ENCODE assay signal across 16 cellular contexts in the genomic region with DNA sequence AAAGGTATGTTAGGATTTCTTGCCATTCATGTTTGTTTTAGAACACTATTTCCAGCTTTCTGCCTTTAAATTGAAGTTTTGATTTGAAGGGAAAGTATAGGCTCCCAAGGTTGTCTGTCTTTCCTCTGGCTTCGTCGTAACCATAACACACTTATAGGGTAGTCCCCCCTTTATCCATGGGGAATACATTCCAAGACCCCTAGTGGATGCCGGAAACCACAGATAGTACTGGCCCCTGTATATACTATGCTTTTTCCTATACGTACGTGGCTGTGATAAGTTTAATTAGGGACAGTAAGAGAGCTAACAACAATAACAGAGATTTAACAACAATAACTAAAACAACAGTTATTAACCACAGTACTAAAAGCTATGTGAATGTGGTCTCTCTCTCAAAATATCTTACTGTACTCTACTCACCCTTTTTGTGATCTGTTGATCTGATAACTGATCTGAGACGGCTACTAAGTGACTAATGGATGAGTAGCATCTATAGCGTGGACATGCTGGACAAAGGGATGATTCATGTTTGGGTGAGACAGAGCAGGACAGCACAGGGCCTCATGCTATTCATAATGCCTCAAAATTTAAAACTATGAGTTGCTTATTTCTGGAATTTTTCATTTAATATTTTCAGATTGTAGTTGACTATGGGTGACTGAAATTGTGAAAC.
A peak's percentile ranks its signal among the peaks of the same experiment; 100 is the strongest.
DNase-seq lines count a peak whose midpoint lies in the region; ATAC-seq, FAIRE-seq and TF ChIP-seq lines count a peak whose summit lies in the region.
"Had no signal": no experiment of that assay in that cellular context is flagged by ENCODE, and none has a peak within 500 bp of the region (broad histone marks: within the 10 kb centered on the region; RNA-seq: fewer than 3 reads in every experiment).

No MANE protein-coding gene starts in this region.

- H2AFZ ChIP-seq in PC-3 (ENCODE audit: low read length) (no peak overlapping the region), endothelial cell of umbilical vein (ENCODE audit: low read depth, low read length) (no peak overlapping the region), mesenchymal stem cell (ENCODE audit: low read depth, low read length) (no peak overlapping the region)

- H3K18ac ChIP-seq in mesenchymal stem cell (ENCODE audit: low read depth in 1 of 2, low read length in 2 of 2): no peak overlapping the region

- no peaks in the 10 kb centered on the region for H3K36me3 ChIP-seq in PC-3 (ENCODE audit: low read depth, low read length)
- H3K36me3 ChIP-seq in endothelial cell of umbilical vein (ENCODE audit: control insufficient read depth in 2 of 2, extremely low read depth in 1 of 2, insufficient read depth in 2 of 2, low read length in 2 of 2): no peaks in the 10 kb centered on the region
- no peaks in the 10 kb centered on the region for H3K36me3 ChIP-seq in mesenchymal stem cell (ENCODE audit: control insufficient read depth in 1 of 2, insufficient read depth in 2 of 2, low read depth in 1 of 2, low read length in 2 of 2)

- H3K79me1 ChIP-seq in mesenchymal stem cell (replicated peaks; ENCODE audit: low read length, poor library complexity, severe bottlenecking): peaks cover 12% of the 10 kb centered on the region

- no peaks in the 10 kb centered on the region for H3K9me1 ChIP-seq in endothelial cell of umbilical vein (replicated peaks; ENCODE audit: control insufficient read depth, extremely low read depth, insufficient read depth, low read length)

- POLR2A ChIA-PET in PC-3 (lab: Charles Lee; ENCODE audit: unreplicated experiment): no interaction called here
- POLR2A ChIA-PET in endothelial cell of umbilical vein (lab: Charles Lee): no interaction called here

- H4K8ac ChIP-seq in mesenchymal stem cell (ENCODE audit: low read length): no peak overlapping the region

- no peak overlapping the region for H2BK120ac ChIP-seq in mesenchymal stem cell (ENCODE audit: low read depth, low read length)

- H3K9me3 ChIP-seq in PC-3 (ENCODE audit: low read length): no peaks in the 10 kb centered on the region
- H3K9me3 ChIP-seq in endothelial cell of umbilical vein (replicated peaks; ENCODE audit: control insufficient read depth, insufficient read depth, low read length): no peaks in the 10 kb centered on the region
- H3K9me3 ChIP-seq in mesenchymal stem cell (ENCODE audit: control insufficient read depth, low read length): no peaks in the 10 kb centered on the region

- H3K4me1 ChIP-seq in PC-3 (ENCODE audit: insufficient read depth, low read length) (no peaks in the 10 kb centered on the region), endothelial cell of umbilical vein (ENCODE audit: control insufficient read depth, extremely low read depth, insufficient read depth, low read length) (no peaks in the 10 kb centered on the region), mesenchymal stem cell (ENCODE audit: control insufficient read depth, insufficient read depth, low read depth, low read length) (peaks cover 3% of the 10 kb centered on the region)

- H3F3A ChIP-seq in PC-3 (ENCODE audit: low read length, unreplicated experiment): no peaks in the 10 kb centered on the region

- no peak for TF ChIP-seq POLR2A in endothelial cell of umbilical vein (IDR thresholded peaks at IDR 0.05; ENCODE audit: low read depth, low read length)

- H3K27me3 ChIP-seq in PC-3 (ENCODE audit: low read length): no peaks in the 10 kb centered on the region
- no peaks in the 10 kb centered on the region for H3K27me3 ChIP-seq in endothelial cell of umbilical vein (ENCODE audit: control insufficient read depth in 2 of 2, insufficient read depth in 2 of 2, low read length in 2 of 2)
- no peaks in the 10 kb centered on the region for H3K27me3 ChIP-seq in mesenchymal stem cell (ENCODE audit: control insufficient read depth in 1 of 2, insufficient read depth in 1 of 2, low read length in 2 of 2)

- dilution Hi-C loops in endothelial cell of umbilical vein (cut with MboI; ENCODE audit: extremely low pct_ligation_motif_present, low sequenced_read_pairs): no loop called here

- no peak overlapping the region for H4K91ac ChIP-seq in mesenchymal stem cell (ENCODE audit: low read length)

- WGBS in mesenchymal stem cell: 13% methylated on average over 4 of the region's 7 CpGs

- H3K4me3 Mint-ChIP-seq in CD14-positive monocyte: no peak overlapping the region
- H3K4me3 Mint-ChIP-seq: activated CD4-positive, alpha-beta memory T cell treated with anti-CD3 and anti-CD28 coated beads, Interleukin-2, amount 10 ng/mL, durations not matched to agents 7 days and 5 days; activated naive CD4-positive, alpha-beta T cell treated with anti-CD3 and anti-CD28 coated beads, Interleukin-2, amount 10 ng/mL, durations not matched to agents 7 days and 5 days; effector memory CD8-positive, alpha-beta T cell; stimulated activated naive CD8-positive, alpha-beta T cell treated with anti-CD3 and anti-CD28 coated beads, Interleukin-15, amount 100 ng/mL, for 72 hours had no signal

- no peak overlapping the region for H2BK15ac ChIP-seq in mesenchymal stem cell (ENCODE audit: low read depth, poor library complexity, severe bottlenecking)

- no peak overlapping the region for H2AK5ac ChIP-seq in mesenchymal stem cell (ENCODE audit: low read length, severe bottlenecking)

- no peaks in the 10 kb centered on the region for H3K9me2 ChIP-seq in PC-3 (replicated peaks; ENCODE audit: low read length)

- no peaks in the 10 kb centered on the region for H3K79me2 ChIP-seq in PC-3 (ENCODE audit: low read length)
- no peaks in the 10 kb centered on the region for H3K79me2 ChIP-seq in endothelial cell of umbilical vein (ENCODE audit: control insufficient read depth, insufficient read depth, low read length)

- H2BK12ac ChIP-seq in mesenchymal stem cell (ENCODE audit: low read length in 2 of 2): no peak overlapping the region

- no peak overlapping the region for H3K23ac ChIP-seq in mesenchymal stem cell (ENCODE audit: low read length in 2 of 2)

- peak; percentile 44 for FAIRE-seq in endothelial cell of umbilical vein (lab: Jason Lieb, UNC)
- no peak for FAIRE-seq in GM19239 (lab: Jason Lieb, UNC)

- H3K36me3 Mint-ChIP-seq in CD14-positive monocyte: no peaks in the 10 kb centered on the region
- H3K36me3 Mint-ChIP-seq: activated naive CD4-positive, alpha-beta T cell treated with anti-CD3 and anti-CD28 coated beads, Interleukin-2, amount 10 ng/mL, durations not matched to agents 7 days and 5 days had no signal

- H3K27me3 Mint-ChIP-seq in CD14-positive monocyte (ENCODE audit: low read depth in 3 of 3): no peaks in the 10 kb centered on the region
- H3K27me3 Mint-ChIP-seq: activated CD4-positive, alpha-beta memory T cell treated with anti-CD3 and anti-CD28 coated beads, Interleukin-2, amount 10 ng/mL, durations not matched to agents 7 days and 5 days; activated naive CD4-positive, alpha-beta T cell treated with anti-CD3 and anti-CD28 coated beads, Interleukin-2, amount 10 ng/mL, durations not matched to agents 7 days and 5 days; effector memory CD8-positive, alpha-beta T cell; stimulated activated naive CD8-positive, alpha-beta T cell treated with anti-CD3 and anti-CD28 coated beads, Interleukin-15, amount 100 ng/mL, for 72 hours had no signal

- H3K27ac ChIP-seq in PC-3 (ENCODE audit: low read length): no peak overlapping the region
- no peak overlapping the region for H3K27ac ChIP-seq in endothelial cell of umbilical vein (ENCODE audit: insufficient read depth, low read depth, low read length)
- H3K27ac ChIP-seq in mesenchymal stem cell (ENCODE audit: low read length, poor library complexity, severe bottlenecking): no peak overlapping the region
- H3K27ac ChIP-seq: C4-2B, HL-60 had no signal

- H3K4ac ChIP-seq in mesenchymal stem cell (ENCODE audit: low read depth in 1 of 2, low read length in 2 of 2): no peak overlapping the region

- DNase-seq in AG09309 (ENCODE audit: low read depth): peak; percentile 27
- DNase-seq in PC-3: peak; percentile 1
- no peak for DNase-seq in endothelial cell of umbilical vein (ENCODE audit: low read depth, low spot score)
- peak; percentile 48 for DNase-seq in mesenchymal stem cell
- DNase-seq in cerebellar cortex (ENCODE audit: low spot score): no peak
- DNase-seq in CD14-positive monocyte (ENCODE audit: low spot score): no peak
- DNase-seq in GM19239 (ENCODE audit: insufficient read length, low spot score): no peak
- DNase-seq: activated CD4-positive, alpha-beta memory T cell treated with anti-CD3 and anti-CD28 coated beads, Interleukin-2, amount 10 ng/mL, durations not matched to agents 7 days and 5 days; activated naive CD4-positive, alpha-beta T cell treated with anti-CD3 and anti-CD28 coated beads, Interleukin-2, amount 10 ng/mL, durations not matched to agents 7 days and 5 days; effector memory CD8-positive, alpha-beta T cell; NCI-H524 treated with DMSO at 0.1 percent for 48 hours; stimulated activated CD4-positive, alpha-beta T cell treated with anti-CD3 and anti-CD28 coated beads, Interleukin-4, amount 100 ng/mL, for 1 hour; stimulated activated naive CD8-positive, alpha-beta T cell treated with anti-CD3 and anti-CD28 coated beads, Interleukin-15, amount 100 ng/mL, for 72 hours had no signal

- BruUV-seq in PC-3 (replicated peaks; lab: Mats Ljungman, UMichigan) (no TSS peak), endothelial cell of umbilical vein (replicated peaks; lab: Mats Ljungman, UMichigan) (no TSS peak)

- H3K14ac ChIP-seq in mesenchymal stem cell (ENCODE audit: low read length in 2 of 2): no peak overlapping the region

- H3K9ac ChIP-seq in PC-3 (ENCODE audit: low read length) (no peak overlapping the region), endothelial cell of umbilical vein (replicated peaks; ENCODE audit: extremely low read depth, insufficient read depth, low read length) (no peak overlapping the region), mesenchymal stem cell (ENCODE audit: low read length) (peak overlapping the region; percentile 69)

- TF ChIP-seq CTCF in AG09309 (IDR thresholded peaks at IDR 0.05; ENCODE audit: control insufficient read depth, insufficient read depth, low read depth, low read length, missing control alignments) (no peak), PC-3 (conservative IDR thresholded peaks at IDR 0.05; ENCODE audit: low read depth, low read length) (no peak), endothelial cell of umbilical vein (IDR thresholded peaks at IDR 0.05; ENCODE audit: extremely low read depth in 1 of 2, insufficient read depth in 1 of 2, low read depth in 1 of 2, low read length in 2 of 2) (no peak), CD14-positive monocyte (IDR thresholded peaks at IDR 0.05) (no peak)

- peak overlapping the region; percentile 49 for H2BK5ac ChIP-seq in mesenchymal stem cell (ENCODE audit: low read depth, low read length, poor library complexity, severe bottlenecking)

- no peaks in the 10 kb centered on the region for H3K9me3 Mint-ChIP-seq in CD14-positive monocyte
- H3K9me3 Mint-ChIP-seq: activated CD4-positive, alpha-beta memory T cell treated with anti-CD3 and anti-CD28 coated beads, Interleukin-2, amount 10 ng/mL, durations not matched to agents 7 days and 5 days; activated naive CD4-positive, alpha-beta T cell treated with anti-CD3 and anti-CD28 coated beads, Interleukin-2, amount 10 ng/mL, durations not matched to agents 7 days and 5 days; effector memory CD8-positive, alpha-beta T cell; stimulated activated naive CD8-positive, alpha-beta T cell treated with anti-CD3 and anti-CD28 coated beads, Interleukin-15, amount 100 ng/mL, for 72 hours had no signal

- peaks cover 4% of the 10 kb centered on the region for H3K4me1 Mint-ChIP-seq in CD14-positive monocyte
- H3K4me1 Mint-ChIP-seq: activated CD4-positive, alpha-beta memory T cell treated with anti-CD3 and anti-CD28 coated beads, Interleukin-2, amount 10 ng/mL, durations not matched to agents 7 days and 5 days; activated naive CD4-positive, alpha-beta T cell treated with anti-CD3 and anti-CD28 coated beads, Interleukin-2, amount 10 ng/mL, durations not matched to agents 7 days and 5 days; stimulated activated naive CD8-positive, alpha-beta T cell treated with anti-CD3 and anti-CD28 coated beads, Interleukin-15, amount 100 ng/mL, for 72 hours had no signal

- ATAC-seq in PC-3 (peak; percentile 24; the same call in 1 of the 2 replicates), GM19397 (IDR thresholded peaks at IDR 0.05; ENCODE audit: unreplicated experiment) (no peak)
- ATAC-seq: effector memory CD8-positive, alpha-beta T cell; stimulated activated naive CD8-positive, alpha-beta T cell treated with anti-CD3 and anti-CD28 coated beads, Interleukin-15, amount 100 ng/mL, for 72 hours had no signal

- H3K4me3 ChIP-seq in AG09309 (ENCODE audit: control insufficient read depth, low read depth, low read length) (no peak overlapping the region), PC-3 (ENCODE audit: low read length) (no peak overlapping the region), endothelial cell of umbilical vein (replicated peaks in 1 of 3; ENCODE audit: insufficient read depth in 1 of 3, low read depth in 1 of 3, low read length in 3 of 3) (no peak overlapping the region), mesenchymal stem cell (ENCODE audit: insufficient read depth in 1 of 2, low read depth in 1 of 2, low read length in 2 of 2) (no peak overlapping the region)

- H3K4me2 ChIP-seq in PC-3 (ENCODE audit: low read length): no peak overlapping the region
- H3K4me2 ChIP-seq in endothelial cell of umbilical vein (ENCODE audit: insufficient read depth, low read length): no peak overlapping the region
- peak overlapping the region; percentile 12 for H3K4me2 ChIP-seq in mesenchymal stem cell (ENCODE audit: low read length, poor library complexity, severe bottlenecking)

- CTCF ChIA-PET in PC-3 (lab: Charles Lee) (no interaction called here), endothelial cell of umbilical vein (lab: Charles Lee) (no interaction called here)

- H4K20me1 ChIP-seq in PC-3 (ENCODE audit: low read length): no peaks in the 10 kb centered on the region
- no peaks in the 10 kb centered on the region for H4K20me1 ChIP-seq in endothelial cell of umbilical vein (replicated peaks; ENCODE audit: control insufficient read depth, extremely low read depth, insufficient read depth, low read length)

- intact Hi-C loops in PC-3 (cut with micrococcal nuclease): no loop called here
- intact Hi-C loops in endothelial cell of umbilical vein (cut with micrococcal nuclease): no loop called here
- intact Hi-C loops in CD14-positive monocyte (cut with micrococcal nuclease): no loop called here

- H3K27ac Mint-ChIP-seq in CD14-positive monocyte: no peak overlapping the region
- H3K27ac Mint-ChIP-seq: activated CD4-positive, alpha-beta memory T cell treated with anti-CD3 and anti-CD28 coated beads, Interleukin-2, amount 10 ng/mL, durations not matched to agents 7 days and 5 days; activated naive CD4-positive, alpha-beta T cell treated with anti-CD3 and anti-CD28 coated beads, Interleukin-2, amount 10 ng/mL, durations not matched to agents 7 days and 5 days; effector memory CD8-positive, alpha-beta T cell; stimulated activated naive CD8-positive, alpha-beta T cell treated with anti-CD3 and anti-CD28 coated beads, Interleukin-15, amount 100 ng/mL, for 72 hours had no signal

Comparison
In these comparisons a context has a peak if more than half of its experiments do, and no peak if none do; other contexts are left out.
1. DNase-seq: peak in AG09309 (single experiment), PC-3 (single experiment) and mesenchymal stem cell (single experiment); none in endothelial cell of umbilical vein (single experiment), cerebellar cortex (single experiment), CD14-positive monocyte (single experiment) and GM19239 (single experiment).